ENCODE assay signal across 24 cellular contexts in genomic region chr1:29114654-29115053, GRCh38.
"Had no signal": no experiment of that assay in that cellular context is flagged by ENCODE, and none has a peak within 500 bp of the region (broad histone marks: within the 10 kb centered on the region; RNA-seq: fewer than 3 reads in every experiment).

No MANE protein-coding gene starts in this region.

- H3K9me3 ChIP-seq: esophagus muscularis mucosa, gastroesophageal sphincter, heart right ventricle, left lung, lower lobe of right lung, mucosa of descending colon had no signal

- H3K4me1 Mint-ChIP-seq: naive B cell had no signal

- H3K27me3 Mint-ChIP-seq: naive B cell had no signal

- ATAC-seq: foreskin keratinocyte, gastroesophageal sphincter, heart right ventricle, left cardiac atrium, left lung, left ventricle myocardium superior, lower lobe of right lung, mucosa of descending colon had no signal

- H3K27ac Mint-ChIP-seq: mesothelial cell of epicardium, naive B cell had no signal

- FAIRE-seq: colon, endothelial cell of umbilical vein, frontal cortex, islet of Langerhans, keratinocyte had no signal

- H3K27me3 ChIP-seq: dorsolateral prefrontal cortex, esophagus muscularis mucosa, foreskin keratinocyte, gastroesophageal sphincter, heart right ventricle, left lung had no signal

- DNase-seq: dermis blood vessel endothelial cell; effector CD4-positive, alpha-beta T cell; effector memory CD4-positive, alpha-beta T cell; foreskin keratinocyte; glutamatergic neuron; heart right ventricle; hippocampal formation; left cardiac atrium; left lung; left ventricle myocardium superior; lower lobe of right lung; mesenchymal stem cell; mucosa of descending colon; naive B cell had no signal

- H3K27ac ChIP-seq: coronary artery, dorsolateral prefrontal cortex, esophagus muscularis mucosa, foreskin keratinocyte, gastroesophageal sphincter, heart right ventricle, left lung, lower lobe of right lung had no signal

- H3K4me3 ChIP-seq: coronary artery, dorsolateral prefrontal cortex, esophagus muscularis mucosa, gastroesophageal sphincter, heart right ventricle, left lung, lower lobe of right lung, mucosa of descending colon had no signal

- H3K4me1 ChIP-seq: foreskin keratinocyte, lower lobe of right lung had no signal

- H3K4me3 Mint-ChIP-seq: mesothelial cell of epicardium, naive B cell had no signal
